10 cellular contexts compared by ENCODE assay signal in genomic region chr3:135784557-135784956, GRCh38.
DNase-seq lines count a peak whose midpoint lies in the region; ATAC-seq and FAIRE-seq lines count a peak whose summit lies in the region.
"Had no signal": no experiment of that assay in that cellular context is flagged by ENCODE, and none has a peak within 500 bp of the region (broad histone marks: within the 10 kb centered on the region; RNA-seq: fewer than 3 reads in every experiment).

No MANE protein-coding gene starts in this region.

- peak; percentile 51 for DNase-seq in Ammon's horn (ENCODE audit: low spot score)
- DNase-seq in NOMO-1 treated with DMSO at 0.1 percent for 48 hours (lab: John Stamatoyannopoulos, UW; ENCODE audit: unreplicated experiment), result peak; percentile 99
- no peak for DNase-seq in urothelium cell line (ENCODE audit: low spot score)
- no peak for DNase-seq in GM19240 (ENCODE audit: insufficient read length, low spot score)
- DNase-seq: effector CD4-positive, alpha-beta T cell; NCI-H510A had no signal

- FAIRE-seq in urothelium cell line (lab: Jason Lieb, UNC), result no peak

- ATAC-seq in GM19395 (IDR thresholded peaks at IDR 0.05; ENCODE audit: unreplicated experiment) (peak; percentile 95), HG02973 (IDR thresholded peaks at IDR 0.05; ENCODE audit: unreplicated experiment) (peak; percentile 81), HG03025 (IDR thresholded peaks at IDR 0.05; ENCODE audit: low FRiP score, unreplicated experiment) (no peak), HG03457 (IDR thresholded peaks at IDR 0.05; ENCODE audit: unreplicated experiment) (no peak)

Comparison
In these comparisons a context has a peak if more than half of its experiments do, and no peak if none do; other contexts are left out.
1. DNase-seq: peak in Ammon's horn (single experiment) and NOMO-1 treated with DMSO at 0.1 percent for 48 hours (single experiment); none in urothelium cell line (single experiment) and GM19240 (single experiment).
2. ATAC-seq: peak in GM19395 (single experiment) and HG02973 (single experiment); none in HG03025 (single experiment) and HG03457 (single experiment).